Comparison of ENCODE assay signal across 26 cellular contexts in the genomic region with DNA sequence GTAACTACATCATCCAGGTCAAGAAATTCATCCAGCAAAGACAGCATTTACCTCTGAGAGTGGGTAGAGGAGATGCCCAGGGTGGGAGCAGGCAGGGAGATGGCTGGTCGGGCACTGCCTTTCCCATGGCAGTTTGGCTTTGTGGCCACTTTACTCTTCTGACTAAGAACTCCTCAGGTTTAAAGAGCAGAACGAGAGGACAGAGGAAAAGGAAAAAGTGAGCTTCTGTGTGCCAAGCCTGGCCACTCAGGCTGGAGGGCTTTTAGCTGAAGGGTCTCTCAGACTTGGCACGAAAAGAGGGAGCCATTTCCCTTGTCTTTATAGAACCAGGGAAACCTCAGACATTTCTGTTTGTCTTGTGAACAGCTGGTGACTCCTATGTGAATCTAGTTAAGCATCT.
"Had no signal": no experiment of that assay in that cellular context is flagged by ENCODE, and none has a peak within 500 bp of the region (broad histone marks: within the 10 kb centered on the region; RNA-seq: fewer than 3 reads in every experiment).

No MANE protein-coding gene starts in this region.

- H3K9me3 ChIP-seq: gastroesophageal sphincter, lower lobe of right lung, right lobe of liver, suprapubic skin, upper lobe of left lung had no signal

- H3K9me3 Mint-ChIP-seq: activated B cell treated with CpG ODN at 0.5 μM for 24 hours; activated naive CD4-positive, alpha-beta T cell treated with anti-CD3 and anti-CD28 coated beads, Interleukin-2, amount 10 ng/mL, durations not matched to agents 7 days and 5 days; naive thymus-derived CD4-positive, alpha-beta T cell; neural progenitor cell; stimulated activated effector memory CD8-positive, alpha-beta T cell treated with anti-CD3 and anti-CD28 coated beads, Interleukin-12 subunit alpha, Interleukin-12 subunit beta, amount 100 ng/mL, for 72 hours; stimulated activated naive CD8-positive, alpha-beta T cell treated with anti-CD3 and anti-CD28 coated beads, Interleukin-15, amount 100 ng/mL, for 72 hours; T-helper 1 cell treated with Interleukin-12 subunit alpha and Interleukin-12 subunit beta and Interleukin-4 antibody, amounts not matched to agents 30 μg/mL and 1 μg/mL, for 36 hours had no signal

- H3K27ac Mint-ChIP-seq: activated B cell treated with CpG ODN at 0.5 μM for 24 hours; activated CD4-positive, alpha-beta T cell treated with anti-CD3 and anti-CD28 coated beads for 36 hours; activated CD8-positive, alpha-beta memory T cell treated with anti-CD3 and anti-CD28 coated beads, Interleukin-2, amount 10 ng/mL, durations not matched to agents 7 days and 5 days; activated naive CD4-positive, alpha-beta T cell treated with anti-CD3 and anti-CD28 coated beads, Interleukin-2, amount 10 ng/mL, durations not matched to agents 7 days and 5 days; neural progenitor cell; stimulated activated effector memory CD8-positive, alpha-beta T cell treated with anti-CD3 and anti-CD28 coated beads, Interleukin-12 subunit alpha, Interleukin-12 subunit beta, amount 100 ng/mL, for 72 hours; stimulated activated naive CD8-positive, alpha-beta T cell treated with anti-CD3 and anti-CD28 coated beads, Interleukin-15, amount 100 ng/mL, for 72 hours; T-helper 1 cell treated with Interleukin-12 subunit alpha and Interleukin-12 subunit beta and Interleukin-4 antibody, amounts not matched to agents 30 μg/mL and 1 μg/mL, for 36 hours had no signal

- H3K36me3 Mint-ChIP-seq: activated CD8-positive, alpha-beta memory T cell treated with anti-CD3 and anti-CD28 coated beads, Interleukin-2, amount 10 ng/mL, durations not matched to agents 7 days and 5 days; activated naive CD4-positive, alpha-beta T cell treated with anti-CD3 and anti-CD28 coated beads, Interleukin-2, amount 10 ng/mL, durations not matched to agents 7 days and 5 days; naive thymus-derived CD4-positive, alpha-beta T cell; neural progenitor cell; stimulated activated effector memory CD8-positive, alpha-beta T cell treated with anti-CD3 and anti-CD28 coated beads, Interleukin-12 subunit alpha, Interleukin-12 subunit beta, amount 100 ng/mL, for 72 hours had no signal

- ATAC-seq: activated CD4-positive, alpha-beta T cell treated with anti-CD3 and anti-CD28 coated beads for 36 hours; activated CD8-positive, alpha-beta memory T cell treated with anti-CD3 and anti-CD28 coated beads, Interleukin-2, amount 10 ng/mL, durations not matched to agents 7 days and 5 days; gastroesophageal sphincter; left colon; naive thymus-derived CD4-positive, alpha-beta T cell; right lobe of liver; stimulated activated effector memory CD8-positive, alpha-beta T cell treated with anti-CD3 and anti-CD28 coated beads, Interleukin-12 subunit alpha, Interleukin-12 subunit beta, amount 100 ng/mL, for 72 hours; stimulated activated naive CD8-positive, alpha-beta T cell treated with anti-CD3 and anti-CD28 coated beads, Interleukin-15, amount 100 ng/mL, for 72 hours had no signal

- H3K4me3 Mint-ChIP-seq: activated B cell treated with CpG ODN at 0.5 μM for 24 hours; activated CD4-positive, alpha-beta T cell treated with anti-CD3 and anti-CD28 coated beads for 36 hours; activated CD8-positive, alpha-beta memory T cell treated with anti-CD3 and anti-CD28 coated beads, Interleukin-2, amount 10 ng/mL, durations not matched to agents 7 days and 5 days; activated naive CD4-positive, alpha-beta T cell treated with anti-CD3 and anti-CD28 coated beads, Interleukin-2, amount 10 ng/mL, durations not matched to agents 7 days and 5 days; naive thymus-derived CD4-positive, alpha-beta T cell; neural progenitor cell; stimulated activated effector memory CD8-positive, alpha-beta T cell treated with anti-CD3 and anti-CD28 coated beads, Interleukin-12 subunit alpha, Interleukin-12 subunit beta, amount 100 ng/mL, for 72 hours; stimulated activated naive CD8-positive, alpha-beta T cell treated with anti-CD3 and anti-CD28 coated beads, Interleukin-15, amount 100 ng/mL, for 72 hours; T-helper 1 cell treated with Interleukin-12 subunit alpha and Interleukin-12 subunit beta and Interleukin-4 antibody, amounts not matched to agents 30 μg/mL and 1 μg/mL, for 36 hours had no signal

- H3K4me3 ChIP-seq: coronary artery, gastroesophageal sphincter, lower lobe of right lung, neural progenitor cell, right lobe of liver, skin epidermis, suprapubic skin, upper lobe of left lung had no signal

- H3K27ac ChIP-seq: coronary artery, epithelial cell of prostate, gastroesophageal sphincter, lower lobe of right lung, neural progenitor cell, right lobe of liver, skin epidermis, suprapubic skin, upper lobe of left lung had no signal

- H3K4me1 ChIP-seq: gastroesophageal sphincter, lower lobe of right lung, right lobe of liver, suprapubic skin had no signal

- H3K36me3 ChIP-seq: gastroesophageal sphincter, lower lobe of right lung, neural progenitor cell, right lobe of liver, suprapubic skin, upper lobe of left lung had no signal

- DNase-seq: activated B cell treated with CpG ODN at 0.5 μM for 24 hours; activated CD4-positive, alpha-beta T cell treated with anti-CD3 and anti-CD28 coated beads for 36 hours; activated CD4-positive, alpha-beta T cell treated with anti-CD3 and anti-CD28 coated beads, Interleukin-2, amount 50 U/mL, for 4 hours; activated CD8-positive, alpha-beta memory T cell treated with anti-CD3 and anti-CD28 coated beads, Interleukin-2, amount 10 ng/mL, durations not matched to agents 7 days and 5 days; activated effector memory CD4-positive, alpha-beta T cell treated with anti-CD3 and anti-CD28 coated beads, Interleukin-2, amount 50 U/mL, for 16 hours; activated naive CD4-positive, alpha-beta T cell treated with anti-CD3 and anti-CD28 coated beads, Interleukin-2, amount 10 ng/mL, durations not matched to agents 7 days and 5 days; activated T-cell treated with anti-CD3 and anti-CD28 coated beads for 4 hours; amygdala; head of caudate nucleus; left colon; lower lobe of right lung; naive thymus-derived CD4-positive, alpha-beta T cell; posterior cingulate gyrus; right lobe of liver; stimulated activated CD4-positive, alpha-beta T cell treated with anti-CD3 and anti-CD28 coated beads, Interleukin-1b, Interleukin-23, amount 100 ng/mL, for 48 hours; stimulated activated naive CD8-positive, alpha-beta T cell treated with anti-CD3 and anti-CD28 coated beads, Interleukin-15, amount 100 ng/mL, for 72 hours; T1000 had no signal
